In genomic region chr6:63211343-63211742, GRCh38 we compare ENCODE assay signal across 2 cellular contexts. TPM values are rescaled to one million over a fixed set of nuclear protein-coding genes. Genes with fewer than 3 reads are reported as not detected.
"Had no signal": no experiment of that assay in that cellular context is flagged by ENCODE, and none has a peak within 500 bp of the region (broad histone marks: within the 10 kb centered on the region; RNA-seq: fewer than 3 reads in every experiment).

Gene FKBP1C, plus strand, starts transcription at chr6:63211469.

RNA-seq across cellular contexts. Expression of gene FKBP1C, which starts in this region (rescaled TPM):
- total RNA-seq: left lobe of liver, mesenteric fat pad had no signal
